ENCODE assay signal across 25 cellular contexts in genomic region chr12:130141901-130142683, GRCh38. TPM values are rescaled to one million over a fixed set of nuclear protein-coding genes. Genes with fewer than 3 reads are reported as not detected.
"Had no signal": no experiment of that assay in that cellular context is flagged by ENCODE, and none has a peak within 500 bp of the region (broad histone marks: within the 10 kb centered on the region; RNA-seq: fewer than 3 reads in every experiment).

No MANE protein-coding gene starts in this region.

- H3K9me3 Mint-ChIP-seq: dendritic cell treated with granulocyte-macrophage colony-stimulating factor and Interleukin-4, amounts not matched to agents 40 ng/mL and 50 ng/mL, for 4 days; natural killer cell; stimulated activated naive CD8-positive, alpha-beta T cell treated with anti-CD3 and anti-CD28 coated beads, Interleukin-15, amount 100 ng/mL, for 72 hours; type B pancreatic cell had no signal

- FAIRE-seq: endothelial cell of umbilical vein, frontal cortex, islet of Langerhans had no signal

- ATAC-seq: heart left ventricle; left colon; left ventricle myocardium superior; lower lobe of right lung; natural killer cell; psoas muscle; right cardiac atrium; stimulated activated naive CD8-positive, alpha-beta T cell treated with anti-CD3 and anti-CD28 coated beads, Interleukin-15, amount 100 ng/mL, for 72 hours had no signal

- H3K36me3 Mint-ChIP-seq: natural killer cell, type B pancreatic cell had no signal

- H3K4me1 Mint-ChIP-seq: central memory CD8-positive, alpha-beta T cell; natural killer cell; stimulated activated naive CD8-positive, alpha-beta T cell treated with anti-CD3 and anti-CD28 coated beads, Interleukin-15, amount 100 ng/mL, for 72 hours had no signal

- H3K27ac Mint-ChIP-seq: dendritic cell treated with granulocyte-macrophage colony-stimulating factor and Interleukin-4, amounts not matched to agents 40 ng/mL and 50 ng/mL, for 4 days; natural killer cell; stimulated activated naive CD8-positive, alpha-beta T cell treated with anti-CD3 and anti-CD28 coated beads, Interleukin-15, amount 100 ng/mL, for 72 hours; type B pancreatic cell had no signal

- DNase-seq: colonic mucosa; effector CD8-positive, alpha-beta T cell; heart left ventricle; kidney glomerular epithelial cell; left colon; left ventricle myocardium superior; natural killer cell; sigmoid colon; stimulated activated naive CD4-positive, alpha-beta T cell; stimulated activated naive CD8-positive, alpha-beta T cell treated with anti-CD3 and anti-CD28 coated beads, Interleukin-15, amount 100 ng/mL, for 72 hours; tibial artery had no signal

- H3K9me3 ChIP-seq: colonic mucosa, heart left ventricle, lower lobe of right lung, psoas muscle, sigmoid colon, tibial artery had no signal

- H3K79me2 ChIP-seq: hepatocyte had no signal

- H3K4me1 ChIP-seq: colonic mucosa, heart left ventricle, lower lobe of right lung, psoas muscle, sigmoid colon, tibial artery had no signal

- H3K4me2 ChIP-seq: hepatocyte had no signal

- H3K4me3 Mint-ChIP-seq: central memory CD8-positive, alpha-beta T cell; dendritic cell treated with granulocyte-macrophage colony-stimulating factor and Interleukin-4, amounts not matched to agents 40 ng/mL and 50 ng/mL, for 4 days; natural killer cell; stimulated activated naive CD8-positive, alpha-beta T cell treated with anti-CD3 and anti-CD28 coated beads, Interleukin-15, amount 100 ng/mL, for 72 hours; type B pancreatic cell had no signal

- H3K27me3 ChIP-seq: colonic mucosa had no signal

- H3K27ac ChIP-seq: colonic mucosa, heart left ventricle, hepatocyte, lower lobe of right lung, psoas muscle, sigmoid colon, tibial artery had no signal

- H2AFZ ChIP-seq: hepatocyte had no signal

- H3K36me3 ChIP-seq: colonic mucosa, heart left ventricle, lower lobe of right lung, sigmoid colon, tibial artery had no signal

- H3K27me3 Mint-ChIP-seq: dendritic cell treated with granulocyte-macrophage colony-stimulating factor and Interleukin-4, amounts not matched to agents 40 ng/mL and 50 ng/mL, for 4 days had no signal

- H3K4me3 ChIP-seq: colonic mucosa, heart left ventricle, hepatocyte, lower lobe of right lung, psoas muscle, sigmoid colon, tibial artery had no signal

RNA-seq across cellular contexts. Expression of gene FZD10, which starts 20.2 kb away (rescaled TPM):
- total RNA-seq: endothelial cell of umbilical vein, fibroblast of villous mesenchyme, mononuclear cell, natural killer cell, osteocyte had no signal
- polyA plus RNA-seq: endothelial cell of umbilical vein, neural cell had no signal
